In genomic region chr7:100176096-100176835, GRCh38 we compare ENCODE assay signal across 10 cellular contexts. TPM values are rescaled to one million over a fixed set of nuclear protein-coding genes. Genes with fewer than 3 reads are reported as not detected.
DNase-seq lines count a peak whose midpoint lies in the region; ATAC-seq and TF ChIP-seq lines count a peak whose summit lies in the region.
"Had no signal": no experiment of that assay in that cellular context is flagged by ENCODE, and none has a peak within 500 bp of the region (broad histone marks: within the 10 kb centered on the region; RNA-seq: fewer than 3 reads in every experiment).

No MANE protein-coding gene starts in this region.

- H3K36me3 ChIP-seq in left ventricle myocardium inferior: no peaks in the 10 kb centered on the region
- H3K36me3 ChIP-seq in iPS-20b (ENCODE audit: insufficient read depth, low read depth, low read length): peaks cover 24% of the 10 kb centered on the region; the same call in 1 of the 2 replicates

- H3K27me3 ChIP-seq in left ventricle myocardium inferior (ENCODE audit: low read depth) (peaks cover 24% of the 10 kb centered on the region), iPS-20b (ENCODE audit: insufficient read depth, low read length) (peaks cover 13% of the 10 kb centered on the region)

- intact Hi-C loops in left ventricle myocardium inferior (cut with micrococcal nuclease): no loop called here
- intact Hi-C loops in cardiac septum (cut with DNase I): no loop called here
- intact Hi-C loops in activated CD8-positive, alpha-beta T cell treated with anti-CD3 and anti-CD28 coated beads for 36 hours (cut with micrococcal nuclease): no loop called here

- no peak overlapping the region for H3K27ac Mint-ChIP-seq in activated CD8-positive, alpha-beta T cell treated with anti-CD3 and anti-CD28 coated beads for 36 hours

- peaks cover 2% of the 10 kb centered on the region for H3K27me3 Mint-ChIP-seq in activated CD8-positive, alpha-beta T cell treated with anti-CD3 and anti-CD28 coated beads for 36 hours

- H3K4me3 Mint-ChIP-seq in activated CD8-positive, alpha-beta T cell treated with anti-CD3 and anti-CD28 coated beads for 36 hours: peak overlapping the region; percentile 76

- H3K27ac ChIP-seq in left ventricle myocardium inferior (replicated peaks): no peak overlapping the region
- H3K27ac ChIP-seq in iPS-20b (ENCODE audit: low read length): no peak overlapping the region

- peaks cover 25% of the 10 kb centered on the region for H3K4me1 Mint-ChIP-seq in activated CD8-positive, alpha-beta T cell treated with anti-CD3 and anti-CD28 coated beads for 36 hours (ENCODE audit: low read depth)

- no peak for ATAC-seq in activated CD8-positive, alpha-beta T cell treated with anti-CD3 and anti-CD28 coated beads for 36 hours
- no peak for ATAC-seq in GM18520 (IDR thresholded peaks at IDR 0.05; ENCODE audit: unreplicated experiment)

- H3K9ac ChIP-seq in iPS-20b (ENCODE audit: low read depth, low read length): peak overlapping the region; percentile 98; the same call in 1 of the 2 replicates

- no peak for TF ChIP-seq CTCF in left ventricle myocardium inferior (IDR thresholded peaks at IDR 0.05; ENCODE audit: borderline replicate concordance)
- TF ChIP-seq CTCF in activated CD8-positive, alpha-beta T cell treated with anti-CD3 and anti-CD28 coated beads for 36 hours (IDR thresholded peaks at IDR 0.05): no peak

- H3K36me3 Mint-ChIP-seq in activated CD8-positive, alpha-beta T cell treated with anti-CD3 and anti-CD28 coated beads for 36 hours (ENCODE audit: low read depth): no peaks in the 10 kb centered on the region

- POLR2A ChIA-PET in activated CD8-positive, alpha-beta T cell treated with anti-CD3 and anti-CD28 coated beads for 36 hours (lab: Charles Lee): interaction anchor here (0.7 to 4.1 kb wide), 8 partner anchors 10 to 389 kb away, joined by 3 to 18 read pairs (median 3); no protein-coding TSS in a partner anchor

- no peak for DNase-seq in left ventricle myocardium inferior
- DNase-seq in cardiac septum (ENCODE audit: low spot score): no peak
- no peak for DNase-seq in activated CD8-positive, alpha-beta T cell treated with anti-CD3 and anti-CD28 coated beads for 36 hours
- no peak for DNase-seq in DMS53 (lab: John Stamatoyannopoulos, UW)
- DNase-seq in retina: no peak
- no peak for DNase-seq in NCI-H2029 (lab: John Stamatoyannopoulos, UW)
- DNase-seq: left colon had no signal

- H3K4me3 ChIP-seq in left ventricle myocardium inferior (peak overlapping the region; percentile 65), iPS-20b (ENCODE audit: low read length) (peak overlapping the region; percentile 98)

- peaks cover 24% of the 10 kb centered on the region for H3K4me1 ChIP-seq in left ventricle myocardium inferior
- H3K4me1 ChIP-seq in iPS-20b (ENCODE audit: insufficient read depth, low read length): peaks cover 4% of the 10 kb centered on the region; the same call in 1 of the 2 replicates

- H3K9me3 Mint-ChIP-seq in activated CD8-positive, alpha-beta T cell treated with anti-CD3 and anti-CD28 coated beads for 36 hours: peaks cover 3% of the 10 kb centered on the region

- no peaks in the 10 kb centered on the region for H3K9me3 ChIP-seq in left ventricle myocardium inferior (replicated peaks)
- no peaks in the 10 kb centered on the region for H3K9me3 ChIP-seq in iPS-20b (ENCODE audit: insufficient read depth, low read depth, low read length)

- CTCF ChIA-PET in activated CD8-positive, alpha-beta T cell treated with anti-CD3 and anti-CD28 coated beads for 36 hours (lab: Charles Lee): interaction anchor here (1.3 to 2.3 kb wide), 5 partner anchors 9 to 43 kb away, joined by 3 to 10 read pairs (median 7); partner anchors contain the start of gene GAL3ST4

RNA-seq across cellular contexts. Expression of gene GPC2, which starts 0.9 kb away (rescaled TPM):
- total RNA-seq in left ventricle myocardium inferior (0.25 TPM), cardiac septum (0.92 TPM)
- 1 to 10 TPM; 3.7 to 4.3 TPM for total RNA-seq in activated CD8-positive, alpha-beta T cell treated with anti-CD3 and anti-CD28 coated beads for 36 hours

RNA-seq across cellular contexts. Expression of gene STAG3, which starts 1.5 kb away (rescaled TPM):
- total RNA-seq in left ventricle myocardium inferior: 0.74 TPM
- total RNA-seq in cardiac septum: 0.43 TPM
- total RNA-seq in activated CD8-positive, alpha-beta T cell treated with anti-CD3 and anti-CD28 coated beads for 36 hours: 10 to 100 TPM; 13.2 to 15.8 TPM

RNA-seq across cellular contexts. Expression of gene GAL3ST4, which starts 7.8 kb away (rescaled TPM):
- total RNA-seq in left ventricle myocardium inferior (1.5 TPM), cardiac septum (1.5 TPM)
- total RNA-seq in activated CD8-positive, alpha-beta T cell treated with anti-CD3 and anti-CD28 coated beads for 36 hours: 1 to 10 TPM; 2.4 to 2.7 TPM
- total RNA-seq: HT-29 had no signal

RNA-seq across cellular contexts. Expression of gene TRAPPC14, which starts 17.7 kb away (rescaled TPM):
- total RNA-seq in left ventricle myocardium inferior (7.1 TPM), cardiac septum (11.4 TPM)
- total RNA-seq in activated CD8-positive, alpha-beta T cell treated with anti-CD3 and anti-CD28 coated beads for 36 hours: 10 to 100 TPM; 15.7 to 17.4 TPM

RNA-seq across cellular contexts. Expression of gene LAMTOR4, which starts 27.5 kb away (rescaled TPM):
- total RNA-seq in left ventricle myocardium inferior (100 TPM), cardiac septum (89.1 TPM)
- total RNA-seq in activated CD8-positive, alpha-beta T cell treated with anti-CD3 and anti-CD28 coated beads for 36 hours: 100 to 1,000 TPM; 108 to 116 TPM
